ENCODE assay signal across 23 cellular contexts in the genomic region with DNA sequence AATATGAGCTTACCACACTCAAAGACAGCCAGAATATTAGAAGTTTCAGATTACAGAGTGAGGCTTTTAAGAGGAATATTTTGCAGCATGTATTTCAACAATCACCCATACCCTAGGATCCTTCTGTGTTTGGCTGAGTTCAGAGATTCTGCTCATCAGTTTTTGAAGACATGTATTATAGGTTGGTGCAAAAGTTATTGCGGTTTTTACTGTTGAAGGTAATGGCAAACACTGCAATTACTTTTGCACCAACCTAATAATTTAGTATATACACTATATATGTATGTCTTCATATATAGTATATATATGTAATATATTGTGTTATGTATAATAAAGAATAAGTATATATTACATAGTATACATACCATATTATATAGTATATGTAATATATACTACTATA.
"Had no signal": no experiment of that assay in that cellular context is flagged by ENCODE, and none has a peak within 500 bp of the region (broad histone marks: within the 10 kb centered on the region; RNA-seq: fewer than 3 reads in every experiment).

No MANE protein-coding gene starts in this region.

- ATAC-seq: naive thymus-derived CD4-positive, alpha-beta T cell; natural killer cell treated with Interleukin-12 subunit alpha and Interleukin-12 subunit beta and Interleukin-15 and Interleukin-18, amount 100 ng/mL, for 72 hours; sciatic nerve; stimulated activated naive B cell treated with anti-CD40 and anti-IgM and Interleukin-4, amounts not matched to agents 10 μg/mL and 1 μg/mL and 100 μg/mL, for 72 hours; upper lobe of right lung had no signal

- H3K4me3 ChIP-seq: left ventricle myocardium inferior, lung, ovary, right atrium auricular region, skin epidermis, suprapubic skin, thoracic aorta, tibial artery, upper lobe of right lung, uterus had no signal

- FAIRE-seq: islet of Langerhans had no signal

- H3K27me3 ChIP-seq: ovary, right atrium auricular region, suprapubic skin, tibial artery, upper lobe of right lung, uterus had no signal

- H3K4me1 ChIP-seq: left ventricle myocardium inferior, right atrium auricular region, suprapubic skin, tibial artery, upper lobe of right lung, uterus had no signal

- H3K9me3 ChIP-seq: left ventricle myocardium inferior, ovary, right atrium auricular region, suprapubic skin, thoracic aorta, tibial artery, upper lobe of right lung, uterus had no signal

- H3K36me3 ChIP-seq: left ventricle myocardium inferior, ovary, right atrium auricular region, suprapubic skin, thoracic aorta, tibial artery, upper lobe of right lung, uterus had no signal

- H3K27ac ChIP-seq: left ventricle myocardium inferior, ovary, right atrium auricular region, skin epidermis, suprapubic skin, thoracic aorta, tibial artery, upper lobe of right lung, uterus had no signal

- DNase-seq: hypothalamus; immature natural killer cell; left ventricle myocardium inferior; mesendoderm; naive thymus-derived CD4-positive, alpha-beta T cell; ovary; stimulated activated CD4-positive, alpha-beta T cell treated with anti-CD3 and anti-CD28 coated beads, Interleukin-12 subunit alpha, Interleukin-12 subunit beta, amount 100 ng/mL, for 4 hours; stimulated activated CD4-positive, alpha-beta T cell treated with anti-CD3 and anti-CD28 coated beads, Interleukin-15, amount 100 ng/mL, for 24 hours; stimulated activated CD4-positive, alpha-beta T cell treated with anti-CD3 and anti-CD28 coated beads, Interleukin-2, amount 100 ng/mL, for 24 hours; stimulated activated CD4-positive, alpha-beta T cell treated with anti-CD3 and anti-CD28 coated beads, Interleukin-4, amount 100 ng/mL, for 1 hour; stimulated activated naive B cell treated with anti-CD40 and anti-IgM and Interleukin-4, amounts not matched to agents 10 μg/mL and 1 μg/mL and 100 μg/mL, for 72 hours; tibial artery; trophoblast cell; upper lobe of right lung; uterus had no signal
